Comparison of ENCODE assay signal across 24 cellular contexts in the genomic region with DNA sequence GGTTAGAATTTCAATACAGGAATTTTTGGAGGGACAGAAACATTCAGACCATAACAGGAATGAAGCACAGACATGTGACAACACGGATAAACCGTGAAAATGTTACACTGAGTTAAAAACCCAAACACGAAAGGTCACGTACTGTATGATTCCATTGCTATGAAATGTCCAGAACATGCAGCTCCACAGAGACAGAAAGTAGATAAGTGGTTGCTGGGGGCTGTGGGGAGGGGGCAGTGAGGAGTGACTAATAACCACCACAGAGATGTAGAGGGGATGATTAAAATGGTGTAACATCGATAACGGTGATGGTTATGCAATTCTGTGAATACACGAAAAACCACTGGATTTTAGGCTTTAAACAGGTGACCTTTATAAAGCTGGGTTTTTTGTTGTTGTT. TPM values are rescaled to one million over a fixed set of nuclear protein-coding genes. Genes with fewer than 3 reads are reported as not detected.
DNase-seq lines count a peak whose midpoint lies in the region; ATAC-seq, FAIRE-seq and TF ChIP-seq lines count a peak whose summit lies in the region.
"Had no signal": no experiment of that assay in that cellular context is flagged by ENCODE, and none has a peak within 500 bp of the region (broad histone marks: within the 10 kb centered on the region; RNA-seq: fewer than 3 reads in every experiment).

No MANE protein-coding gene starts in this region.

- peak; percentile 48 for FAIRE-seq in GM12891 (lab: Jason Lieb, UNC)
- peak; percentile 73 for FAIRE-seq in astrocyte (lab: Jason Lieb, UNC)
- FAIRE-seq: A204.1, G401.6, GM12892, GM18507 had no signal

- ATAC-seq in effector memory CD8-positive, alpha-beta T cell (replicated peaks), result no peak
- ATAC-seq in heart right ventricle, result no peak
- ATAC-seq in SK-N-SH treated with all-trans-retinoic acid at 6 μM for 48 hours, result no peak

- no peak overlapping the region for H3K27ac Mint-ChIP-seq in astrocyte (ENCODE audit: unreplicated experiment)
- H3K27ac Mint-ChIP-seq in effector memory CD8-positive, alpha-beta T cell, result no peak overlapping the region
- H3K27ac Mint-ChIP-seq: CD14-positive monocyte; CD4-positive, alpha-beta memory T cell; CD4-positive, CD25-positive, alpha-beta regulatory T cell; CD8-positive, alpha-beta memory T cell had no signal

- H3K27me3 ChIP-seq in astrocyte (ENCODE audit: insufficient read depth, low read length) (no peaks in the 10 kb centered on the region), heart right ventricle (peaks cover 0 to 10% (median 0%) of the 10 kb centered on the region in 7 donors)
- H3K27me3 ChIP-seq: BE2C, BLaER1 had no signal

- H3K9me3 ChIP-seq in astrocyte (ENCODE audit: insufficient read depth, low read depth, low read length) (no peaks in the 10 kb centered on the region), heart right ventricle (peaks cover 0 to 21% (median 0%) of the 10 kb centered on the region in 11 donors)
- H3K9me3 ChIP-seq: BE2C had no signal

- no peaks in the 10 kb centered on the region for H3K4me1 Mint-ChIP-seq in astrocyte (ENCODE audit: low read depth, unreplicated experiment)
- H3K4me1 Mint-ChIP-seq in effector memory CD8-positive, alpha-beta T cell (ENCODE audit: low read depth in 2 of 2), result no peaks in the 10 kb centered on the region
- H3K4me1 Mint-ChIP-seq: CD14-positive monocyte; CD4-positive, alpha-beta memory T cell; CD4-positive, CD25-positive, alpha-beta regulatory T cell; CD8-positive, alpha-beta memory T cell had no signal

- no peaks in the 10 kb centered on the region for H3K4me1 ChIP-seq in astrocyte (ENCODE audit: insufficient read depth, low read length)
- H3K4me1 ChIP-seq in heart right ventricle, result no peaks in the 10 kb centered on the region
- H3K4me1 ChIP-seq: BE2C had no signal

- H3K36me3 ChIP-seq in astrocyte (ENCODE audit: insufficient read depth, low read length), result no peaks in the 10 kb centered on the region
- no peaks in the 10 kb centered on the region for H3K36me3 ChIP-seq in heart right ventricle
- H3K36me3 ChIP-seq: BE2C, BLaER1 had no signal

- H3K36me3 Mint-ChIP-seq in astrocyte (ENCODE audit: low read depth, unreplicated experiment), result no peaks in the 10 kb centered on the region
- no peaks in the 10 kb centered on the region for H3K36me3 Mint-ChIP-seq in effector memory CD8-positive, alpha-beta T cell (ENCODE audit: insufficient read depth)
- H3K36me3 Mint-ChIP-seq: CD14-positive monocyte; CD4-positive, alpha-beta memory T cell; CD4-positive, CD25-positive, alpha-beta regulatory T cell had no signal

- H3K9me3 Mint-ChIP-seq in astrocyte (ENCODE audit: unreplicated experiment), result no peaks in the 10 kb centered on the region
- H3K9me3 Mint-ChIP-seq in effector memory CD8-positive, alpha-beta T cell, result no peaks in the 10 kb centered on the region

- H3K4me2 ChIP-seq in astrocyte (ENCODE audit: low read length), result no peak overlapping the region

- no peaks in the 10 kb centered on the region for H4K20me1 ChIP-seq in astrocyte (ENCODE audit: insufficient read depth, low read length)
- H4K20me1 ChIP-seq: BLaER1 had no signal

- H3K27me3 Mint-ChIP-seq in astrocyte (ENCODE audit: low read depth, unreplicated experiment), result no peaks in the 10 kb centered on the region
- peaks cover 0 to 11% of the 10 kb centered on the region in 2 donors for H3K27me3 Mint-ChIP-seq in effector memory CD8-positive, alpha-beta T cell

- no peak for DNase-seq in GM12891 (ENCODE audit: insufficient read length, low spot score)
- DNase-seq in astrocyte (ENCODE audit: low read depth), result peak; percentile 8
- peak; percentile 48 for DNase-seq in fibroblast of villous mesenchyme (ENCODE audit: low read depth)
- no peak for DNase-seq in effector memory CD8-positive, alpha-beta T cell
- DNase-seq in heart right ventricle, result no peak
- no peak for DNase-seq in DMS 273 (lab: John Stamatoyannopoulos, UW; ENCODE audit: unreplicated experiment)
- DNase-seq: 8988T; ACHN; BE2C; C1 segment of cervical spinal cord; CD4-positive, alpha-beta memory T cell; CD4-positive, CD25-positive, alpha-beta regulatory T cell; CD8-positive, alpha-beta memory T cell; COR-L47; DMS79; DND-41; GF-D8 had no signal

- H3K9ac ChIP-seq in astrocyte (ENCODE audit: low read length), result no peak overlapping the region
- H3K9ac ChIP-seq: BLaER1 had no signal

- H3K27ac ChIP-seq in astrocyte (ENCODE audit: low read depth, low read length) (no peak overlapping the region), heart right ventricle (no peak overlapping the region)
- H3K27ac ChIP-seq: BLaER1 had no signal

- no peaks in the 10 kb centered on the region for H3K79me2 ChIP-seq in astrocyte (ENCODE audit: insufficient read depth, low read length)

- no peak overlapping the region for H2AFZ ChIP-seq in astrocyte (ENCODE audit: low read depth, low read length)

- no peak overlapping the region for H3K4me3 Mint-ChIP-seq in astrocyte (ENCODE audit: unreplicated experiment)
- no peak overlapping the region for H3K4me3 Mint-ChIP-seq in effector memory CD8-positive, alpha-beta T cell
- H3K4me3 Mint-ChIP-seq: CD14-positive monocyte; CD4-positive, alpha-beta memory T cell; CD4-positive, CD25-positive, alpha-beta regulatory T cell; CD8-positive, alpha-beta memory T cell had no signal

- no peak for TF ChIP-seq CTCF in astrocyte (IDR thresholded peaks at IDR 0.05; ENCODE audit: insufficient read depth, low read depth, low read length)
- TF ChIP-seq CTCF in fibroblast of villous mesenchyme (IDR thresholded peaks at IDR 0.05; ENCODE audit: insufficient read depth, low read depth, low read length), result no peak
- no peak for TF ChIP-seq CTCF in heart right ventricle (IDR thresholded peaks at IDR 0.05)

- WGBS in heart right ventricle, 2 donors, result 90 to 95% methylated on average over 7 of the region's 7 CpGs

- no peak for TF ChIP-seq POLR2A in GM12891 (IDR thresholded peaks at IDR 0.05; ENCODE audit: low read depth, low read length)

- intact Hi-C loops in heart right ventricle (cut with DNase I), result no loop called here

- H3K4me3 ChIP-seq in astrocyte (ENCODE audit: insufficient read depth, low read depth, low read length) (no peak overlapping the region), fibroblast of villous mesenchyme (ENCODE audit: low read depth, low read length) (no peak overlapping the region), heart right ventricle (no peak overlapping the region)
- H3K4me3 ChIP-seq: BLaER1 had no signal

TF ChIP-seq in GM12891, 5 proteins besides CTCF, POLR2A, EP300 and RAD21:
- TF ChIP-seq POU2F2 (IDR thresholded peaks at IDR 0.05; ENCODE audit: low read depth, low read length), result no peak
- no peak for TF ChIP-seq PAX5 (IDR thresholded peaks at IDR 0.05; ENCODE audit: insufficient read depth, low read length, severe bottlenecking)
- no peak for TF ChIP-seq TAF1 (IDR thresholded peaks at IDR 0.05; ENCODE audit: low read depth, low read length)

TF ChIP-seq in SK-N-SH treated with all-trans-retinoic acid at 6 μM for 48 hours, 23 proteins besides CTCF, POLR2A, EP300 and RAD21 (continues in another document):
- TF ChIP-seq ZFP30 (CRISPR knock-in tag; IDR thresholded peaks at IDR 0.05), result no peak
- no peak for TF ChIP-seq TCF4 (CRISPR knock-in tag; IDR thresholded peaks at IDR 0.05; ENCODE audit: borderline replicate concordance)
- TF ChIP-seq, protein P1, sequence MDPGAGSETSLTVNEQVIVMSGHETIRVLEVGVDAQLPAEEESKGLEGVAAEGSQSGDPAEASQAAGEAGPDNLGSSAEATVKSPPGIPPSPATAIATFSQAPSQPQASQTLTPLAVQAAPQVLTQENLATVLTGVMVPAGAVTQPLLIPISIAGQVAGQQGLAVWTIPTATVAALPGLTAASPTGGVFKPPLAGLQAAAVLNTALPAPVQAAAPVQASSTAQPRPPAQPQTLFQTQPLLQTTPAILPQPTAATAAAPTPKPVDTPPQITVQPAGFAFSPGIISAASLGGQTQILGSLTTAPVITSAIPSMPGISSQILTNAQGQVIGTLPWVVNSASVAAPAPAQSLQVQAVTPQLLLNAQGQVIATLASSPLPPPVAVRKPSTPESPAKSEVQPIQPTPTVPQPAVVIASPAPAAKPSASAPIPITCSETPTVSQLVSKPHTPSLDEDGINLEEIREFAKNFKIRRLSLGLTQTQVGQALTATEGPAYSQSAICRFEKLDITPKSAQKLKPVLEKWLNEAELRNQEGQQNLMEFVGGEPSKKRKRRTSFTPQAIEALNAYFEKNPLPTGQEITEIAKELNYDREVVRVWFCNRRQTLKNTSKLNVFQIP (CRISPR knock-in tag; IDR thresholded peaks at IDR 0.05; ENCODE audit: borderline replicate concordance, low read depth), result no peak
- TF ChIP-seq, protein P2, sequence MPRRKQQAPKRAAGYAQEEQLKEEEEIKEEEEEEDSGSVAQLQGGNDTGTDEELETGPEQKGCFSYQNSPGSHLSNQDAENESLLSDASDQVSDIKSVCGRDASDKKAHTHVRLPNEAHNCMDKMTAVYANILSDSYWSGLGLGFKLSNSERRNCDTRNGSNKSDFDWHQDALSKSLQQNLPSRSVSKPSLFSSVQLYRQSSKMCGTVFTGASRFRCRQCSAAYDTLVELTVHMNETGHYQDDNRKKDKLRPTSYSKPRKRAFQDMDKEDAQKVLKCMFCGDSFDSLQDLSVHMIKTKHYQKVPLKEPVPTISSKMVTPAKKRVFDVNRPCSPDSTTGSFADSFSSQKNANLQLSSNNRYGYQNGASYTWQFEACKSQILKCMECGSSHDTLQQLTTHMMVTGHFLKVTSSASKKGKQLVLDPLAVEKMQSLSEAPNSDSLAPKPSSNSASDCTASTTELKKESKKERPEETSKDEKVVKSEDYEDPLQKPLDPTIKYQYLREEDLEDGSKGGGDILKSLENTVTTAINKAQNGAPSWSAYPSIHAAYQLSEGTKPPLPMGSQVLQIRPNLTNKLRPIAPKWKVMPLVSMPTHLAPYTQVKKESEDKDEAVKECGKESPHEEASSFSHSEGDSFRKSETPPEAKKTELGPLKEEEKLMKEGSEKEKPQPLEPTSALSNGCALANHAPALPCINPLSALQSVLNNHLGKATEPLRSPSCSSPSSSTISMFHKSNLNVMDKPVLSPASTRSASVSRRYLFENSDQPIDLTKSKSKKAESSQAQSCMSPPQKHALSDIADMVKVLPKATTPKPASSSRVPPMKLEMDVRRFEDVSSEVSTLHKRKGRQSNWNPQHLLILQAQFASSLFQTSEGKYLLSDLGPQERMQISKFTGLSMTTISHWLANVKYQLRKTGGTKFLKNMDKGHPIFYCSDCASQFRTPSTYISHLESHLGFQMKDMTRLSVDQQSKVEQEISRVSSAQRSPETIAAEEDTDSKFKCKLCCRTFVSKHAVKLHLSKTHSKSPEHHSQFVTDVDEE (CRISPR knock-in tag; IDR thresholded peaks at IDR 0.05), result no peak
- TF ChIP-seq CSDC2 (CRISPR knock-in tag; IDR thresholded peaks at IDR 0.05), result no peak

RNA-seq across cellular contexts. Expression of a gene that starts 8.3 kb away (rescaled TPM):
- not detected for polyA plus RNA-seq in GM12891 (2012; ENCODE audit: low read depth, missing spikeins)
- total RNA-seq in astrocyte, result 1.8 and 3.0 TPM in 2 replicates
- 0.32 and 0.43 TPM in 2 replicates for total RNA-seq in fibroblast of villous mesenchyme
- under 1 TPM in 2 of 10 donors, not detected in 8; 0.30 to 0.58 TPM for total RNA-seq in heart right ventricle
- polyA plus RNA-seq in heart right ventricle, result under 1 TPM in 1 of 2 donors, not detected in 1; 0.06 TPM
- total RNA-seq: CD4-positive, alpha-beta memory T cell; CD4-positive, CD25-positive, alpha-beta regulatory T cell; CD8-positive, alpha-beta memory T cell had no signal
- polyA plus RNA-seq: CD14-positive monocyte had no signal

RNA-seq across cellular contexts. Expression of a gene that starts 28.9 kb away (rescaled TPM):
- polyA plus RNA-seq in GM12891 (2012; ENCODE audit: low read depth, missing spikeins), result 0.14 TPM
- total RNA-seq in astrocyte, result 15.9 and 16.0 TPM in 2 replicates
- 4.3 and 5.8 TPM in 2 replicates for total RNA-seq in fibroblast of villous mesenchyme
- total RNA-seq in heart right ventricle, result 1 to 10 TPM in 3 of 10 donors, under 1 TPM in 7; 0.13 to 1.7 (median 0.53) TPM
- polyA plus RNA-seq in heart right ventricle, result under 1 TPM; 0.29 to 0.35 TPM
- total RNA-seq: CD4-positive, alpha-beta memory T cell; CD8-positive, alpha-beta memory T cell had no signal
- polyA plus RNA-seq: CD14-positive monocyte; CD4-positive, alpha-beta memory T cell; CD4-positive, CD25-positive, alpha-beta regulatory T cell; CD8-positive, alpha-beta memory T cell had no signal

Comparison
In these comparisons a context has a peak if more than half of its experiments do, and no peak if none do; other contexts are left out.
1. DNase-seq: peak in astrocyte (single experiment) and fibroblast of villous mesenchyme (single experiment); none in GM12891 (single experiment), effector memory CD8-positive, alpha-beta T cell (0 of 3), heart right ventricle (0 of 2) and DMS 273 (single experiment).